ENCODE assay signal across 1 cellular context in the genomic region with DNA sequence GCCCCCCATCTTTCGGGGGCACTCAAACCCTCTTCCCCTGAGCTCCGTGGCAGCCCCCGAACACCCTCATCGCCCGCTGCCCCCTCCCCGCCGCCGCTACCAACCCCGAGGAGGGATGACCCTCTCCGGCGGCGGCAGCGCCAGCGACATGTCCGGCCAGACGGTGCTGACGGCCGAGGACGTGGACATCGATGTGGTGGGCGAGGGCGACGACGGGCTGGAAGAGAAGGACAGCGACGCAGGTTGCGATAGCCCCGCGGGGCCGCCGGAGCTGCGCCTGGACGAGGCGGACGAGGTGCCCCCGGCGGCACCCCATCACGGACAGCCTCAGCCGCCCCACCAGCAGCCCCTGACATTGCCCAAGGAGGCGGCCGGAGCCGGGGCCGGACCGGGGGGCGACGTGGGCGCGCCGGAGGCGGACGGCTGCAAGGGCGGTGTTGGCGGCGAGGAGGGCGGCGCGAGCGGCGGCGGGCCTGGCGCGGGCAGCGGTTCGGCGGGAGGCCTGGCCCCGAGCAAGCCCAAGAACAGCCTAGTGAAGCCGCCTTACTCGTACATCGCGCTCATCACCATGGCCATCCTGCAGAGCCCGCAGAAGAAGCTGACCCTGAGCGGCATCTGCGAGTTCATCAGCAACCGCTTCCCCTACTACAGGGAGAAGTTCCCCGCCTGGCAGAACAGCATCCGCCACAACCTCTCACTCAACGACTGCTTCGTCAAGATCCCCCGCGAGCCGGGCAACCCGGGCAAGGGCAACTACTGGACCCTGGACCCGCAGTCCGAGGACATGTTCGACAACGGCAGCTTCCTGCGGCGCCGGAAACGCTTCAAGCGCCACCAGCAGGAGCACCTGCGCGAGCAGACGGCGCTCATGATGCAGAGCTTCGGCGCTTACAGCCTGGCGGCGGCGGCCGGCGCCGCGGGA.
TF ChIP-seq lines count a peak whose summit lies in the region.

No MANE protein-coding gene starts in this region.

TF ChIP-seq in IMR-90, 13 proteins besides CTCF, POLR2A, EP300 and RAD21:
- TF ChIP-seq CHD1 (IDR thresholded peaks at IDR 0.05; ENCODE audit: low read depth, low read length) (no peak), MAZ (IDR thresholded peaks at IDR 0.05; ENCODE audit: borderline replicate concordance, low read depth, low read length) (no peak), RFX5 (IDR thresholded peaks at IDR 0.05; ENCODE audit: low read depth, low read length) (no peak), NFE2L2 (IDR thresholded peaks at IDR 0.05; ENCODE audit: low read depth, low read length) (no peak), SMC3 (IDR thresholded peaks at IDR 0.05; ENCODE audit: low read depth, low read length) (no peak), RCOR1 (IDR thresholded peaks at IDR 0.05; ENCODE audit: insufficient replicate concordance, low read length) (no peak)
- TF ChIP-seq, protein P1, sequence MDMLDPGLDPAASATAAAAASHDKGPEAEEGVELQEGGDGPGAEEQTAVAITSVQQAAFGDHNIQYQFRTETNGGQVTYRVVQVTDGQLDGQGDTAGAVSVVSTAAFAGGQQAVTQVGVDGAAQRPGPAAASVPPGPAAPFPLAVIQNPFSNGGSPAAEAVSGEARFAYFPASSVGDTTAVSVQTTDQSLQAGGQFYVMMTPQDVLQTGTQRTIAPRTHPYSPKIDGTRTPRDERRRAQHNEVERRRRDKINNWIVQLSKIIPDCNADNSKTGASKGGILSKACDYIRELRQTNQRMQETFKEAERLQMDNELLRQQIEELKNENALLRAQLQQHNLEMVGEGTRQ (IDR thresholded peaks at IDR 0.05; ENCODE audit: low read depth, low read length), result no peak
